In the genomic region with DNA sequence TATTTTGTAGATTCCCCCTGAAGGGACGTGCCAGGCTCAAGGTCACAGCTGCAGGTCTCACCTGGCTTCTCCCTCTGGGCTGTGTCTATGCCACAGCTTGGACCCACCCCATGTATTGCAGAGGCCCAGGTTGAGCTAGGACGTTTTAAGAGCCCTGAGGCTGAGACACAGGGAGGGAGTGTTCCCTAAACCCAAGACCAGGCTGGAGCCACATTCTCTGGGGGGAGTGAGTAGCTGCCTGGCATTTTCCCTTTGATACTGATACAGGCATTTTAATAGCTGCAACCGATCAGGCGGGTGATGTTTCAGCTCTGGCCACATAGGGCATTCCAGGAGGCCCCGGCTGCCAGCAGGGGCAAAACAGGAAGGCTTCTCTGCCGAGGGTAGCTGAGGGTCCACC, we compare ENCODE assay signal across 31 cellular contexts. TPM values are rescaled to one million over a fixed set of nuclear protein-coding genes. Genes with fewer than 3 reads are reported as not detected.
"Had no signal": no experiment of that assay in that cellular context is flagged by ENCODE, and none has a peak within 500 bp of the region (broad histone marks: within the 10 kb centered on the region; RNA-seq: fewer than 3 reads in every experiment).

No MANE protein-coding gene starts in this region.

- H3K9me3 Mint-ChIP-seq: activated naive CD4-positive, alpha-beta T cell treated with anti-CD3 and anti-CD28 coated beads, Interleukin-2, amount 10 ng/mL, durations not matched to agents 7 days and 5 days; central memory CD8-positive, alpha-beta T cell; effector memory CD8-positive, alpha-beta T cell had no signal

- H3K36me3 ChIP-seq: ascending aorta, brain microvascular endothelial cell, esophagus muscularis mucosa, gastrocnemius medialis had no signal

- H3K27ac Mint-ChIP-seq: activated CD4-positive, alpha-beta memory T cell treated with anti-CD3 and anti-CD28 coated beads for 36 hours; activated CD4-positive, alpha-beta T cell treated with anti-CD3 and anti-CD28 coated beads for 36 hours; activated CD4-positive, alpha-beta T cell treated with anti-CD3 and anti-CD28 coated beads, Interleukin-2, amount 10 ng/mL, durations not matched to agents 24 days and 14 days; activated CD8-positive, alpha-beta memory T cell treated with anti-CD3 and anti-CD28 coated beads, Interleukin-2, amount 10 ng/mL, durations not matched to agents 7 days and 5 days; activated CD8-positive, alpha-beta T cell treated with anti-CD3 and anti-CD28 coated beads, Interleukin-2, amount 10 ng/mL, durations not matched to agents 7 days and 5 days; activated naive CD4-positive, alpha-beta T cell treated with anti-CD3 and anti-CD28 coated beads, Interleukin-2, amount 10 ng/mL, durations not matched to agents 7 days and 5 days; activated naive CD4-positive, alpha-beta T cell treated with anti-CD3 and anti-CD28 coated beads, Interleukin-2, amount 50 U/mL, for 72 hours; activated naive CD8-positive, alpha-beta T cell treated with anti-CD3 and anti-CD28 coated beads, Interleukin-2, amount 10 ng/mL, durations not matched to agents 7 days and 5 days; activated T-helper 1 cell treated with anti-CD3 and anti-CD28 coated beads, Interleukin-12 subunit alpha, Interleukin-12 subunit beta, Interleukin-2, Interleukin-4 antibody, amounts not matched to agents 30 ng/mL and 10 ng/mL and 1 ng/mL, durations not matched to agents 14 hours and 24 hours and 36 hours; activated T-helper 2 cell treated with anti-CD3 and anti-CD28 coated beads, Interferon-gamma antibody, Interleukin-2, Interleukin-4, amounts not matched to agents 10 μg/mL and 5 μg/mL and 100 μg/mL, durations not matched to agents 14 hours and 24 hours and 36 hours; effector memory CD8-positive, alpha-beta T cell had no signal

- H3K9me3 ChIP-seq: ascending aorta, esophagus muscularis mucosa, gastrocnemius medialis had no signal

- H3K4me1 ChIP-seq: ascending aorta, esophagus muscularis mucosa, foreskin keratinocyte had no signal

- ATAC-seq: activated CD4-positive, alpha-beta T cell treated with anti-CD3 and anti-CD28 coated beads for 36 hours; activated CD8-positive, alpha-beta memory T cell treated with anti-CD3 and anti-CD28 coated beads, Interleukin-2, amount 10 ng/mL, durations not matched to agents 7 days and 5 days; activated CD8-positive, alpha-beta T cell treated with anti-CD3 and anti-CD28 coated beads, Interleukin-2, amount 10 ng/mL, durations not matched to agents 7 days and 5 days; activated naive CD4-positive, alpha-beta T cell treated with anti-CD3 and anti-CD28 coated beads, Interleukin-2, amount 50 U/mL, for 72 hours; effector memory CD8-positive, alpha-beta T cell; foreskin keratinocyte; gastrocnemius medialis had no signal

- H3K4me3 ChIP-seq: ascending aorta, esophagus muscularis mucosa, gastrocnemius medialis had no signal

- H3K4me3 Mint-ChIP-seq: activated CD4-positive, alpha-beta memory T cell treated with anti-CD3 and anti-CD28 coated beads for 36 hours; activated CD4-positive, alpha-beta T cell treated with anti-CD3 and anti-CD28 coated beads for 36 hours; activated CD4-positive, alpha-beta T cell treated with anti-CD3 and anti-CD28 coated beads, Interleukin-2, amount 10 ng/mL, durations not matched to agents 24 days and 14 days; activated CD8-positive, alpha-beta memory T cell treated with anti-CD3 and anti-CD28 coated beads, Interleukin-2, amount 10 ng/mL, durations not matched to agents 7 days and 5 days; activated CD8-positive, alpha-beta T cell treated with anti-CD3 and anti-CD28 coated beads, Interleukin-2, amount 10 ng/mL, durations not matched to agents 7 days and 5 days; activated naive CD4-positive, alpha-beta T cell treated with anti-CD3 and anti-CD28 coated beads, Interleukin-2, amount 10 ng/mL, durations not matched to agents 7 days and 5 days; activated naive CD8-positive, alpha-beta T cell treated with anti-CD3 and anti-CD28 coated beads, Interleukin-2, amount 10 ng/mL, durations not matched to agents 7 days and 5 days; activated T-helper 1 cell treated with anti-CD3 and anti-CD28 coated beads, Interleukin-12 subunit alpha, Interleukin-12 subunit beta, Interleukin-2, Interleukin-4 antibody, amounts not matched to agents 30 ng/mL and 10 ng/mL and 1 ng/mL, durations not matched to agents 14 hours and 24 hours and 36 hours; central memory CD8-positive, alpha-beta T cell; effector memory CD8-positive, alpha-beta T cell had no signal

- H3K27me3 Mint-ChIP-seq: activated CD4-positive, alpha-beta memory T cell treated with anti-CD3 and anti-CD28 coated beads for 36 hours; activated CD4-positive, alpha-beta T cell treated with anti-CD3 and anti-CD28 coated beads for 36 hours; activated naive CD8-positive, alpha-beta T cell treated with anti-CD3 and anti-CD28 coated beads, Interleukin-2, amount 10 ng/mL, durations not matched to agents 7 days and 5 days; central memory CD8-positive, alpha-beta T cell had no signal

- DNase-seq: activated CD4-positive, alpha-beta memory T cell treated with anti-CD3 and anti-CD28 coated beads for 36 hours; activated CD4-positive, alpha-beta T cell treated with anti-CD3 and anti-CD28 coated beads for 36 hours; activated CD4-positive, alpha-beta T cell treated with anti-CD3 and anti-CD28 coated beads, Interleukin-2, amount 10 ng/mL, durations not matched to agents 24 days and 14 days; activated CD4-positive, CD25-positive, alpha-beta regulatory T cell; activated CD4-positive, CD25-positive, alpha-beta regulatory T cell treated with anti-CD3 and anti-CD28 coated beads, Interleukin-2, amount 50 U/mL, for 72 hours; activated CD8-positive, alpha-beta memory T cell treated with anti-CD3 and anti-CD28 coated beads, Interleukin-2, amount 10 ng/mL, durations not matched to agents 7 days and 5 days; activated CD8-positive, alpha-beta memory T cell treated with anti-CD3 and anti-CD28 coated beads, Interleukin-2, amount 50 U/mL, for 4 hours; activated CD8-positive, alpha-beta T cell treated with anti-CD3 and anti-CD28 coated beads, Interleukin-2, amount 10 ng/mL, durations not matched to agents 7 days and 5 days; activated effector memory CD4-positive, alpha-beta T cell treated with anti-CD3 and anti-CD28 coated beads, Interleukin-2, amount 50 U/mL, for 16 hours; activated naive CD4-positive, alpha-beta T cell; activated naive CD4-positive, alpha-beta T cell treated with anti-CD3 and anti-CD28 coated beads, Interleukin-2, amount 10 ng/mL, durations not matched to agents 7 days and 5 days; activated naive CD8-positive, alpha-beta T cell treated with anti-CD3 and anti-CD28 coated beads, Interleukin-2, amount 10 ng/mL, durations not matched to agents 7 days and 5 days; activated T-cell treated with anti-CD3 and anti-CD28 coated beads, Interleukin-2, amount 50 U/mL, for 1 hour; activated T-cell treated with anti-CD3 and anti-CD28 coated beads, Interleukin-2, amount 50 U/mL, for 48 hours; brain microvascular endothelial cell; cortex of kidney; dermis blood vessel endothelial cell; effector CD4-positive, alpha-beta T cell; effector memory CD8-positive, alpha-beta T cell; erythroblast; foreskin keratinocyte; gastrocnemius medialis; T-helper 2 cell had no signal

- H3K36me3 Mint-ChIP-seq: activated CD4-positive, alpha-beta memory T cell treated with anti-CD3 and anti-CD28 coated beads for 36 hours; activated naive CD4-positive, alpha-beta T cell treated with anti-CD3 and anti-CD28 coated beads, Interleukin-2, amount 10 ng/mL, durations not matched to agents 7 days and 5 days had no signal

- H3K27ac ChIP-seq: ascending aorta, brain microvascular endothelial cell, esophagus muscularis mucosa, foreskin keratinocyte, gastrocnemius medialis had no signal

- H3K27me3 ChIP-seq: ascending aorta, brain microvascular endothelial cell, esophagus muscularis mucosa, foreskin keratinocyte, gastrocnemius medialis had no signal

RNA-seq across cellular contexts. Expression of a gene that starts 13.4 kb away (rescaled TPM):
- total RNA-seq: activated CD4-positive, alpha-beta memory T cell treated with anti-CD3 and anti-CD28 coated beads for 36 hours; activated CD4-positive, alpha-beta T cell treated with anti-CD3 and anti-CD28 coated beads for 36 hours; activated CD4-positive, alpha-beta T cell treated with anti-CD3 and anti-CD28 coated beads, Interleukin-2, amount 10 ng/mL, durations not matched to agents 24 days and 14 days; activated CD8-positive, alpha-beta memory T cell treated with anti-CD3 and anti-CD28 coated beads for 36 hours; activated CD8-positive, alpha-beta memory T cell treated with anti-CD3 and anti-CD28 coated beads, Interleukin-2, amount 10 ng/mL, durations not matched to agents 7 days and 5 days; activated CD8-positive, alpha-beta T cell treated with anti-CD3 and anti-CD28 coated beads, Interleukin-2, amount 10 ng/mL, durations not matched to agents 7 days and 5 days; activated naive CD4-positive, alpha-beta T cell treated with anti-CD3 and anti-CD28 coated beads, Interleukin-2, amount 50 U/mL, for 72 hours; activated naive CD8-positive, alpha-beta T cell treated with anti-CD3 and anti-CD28 coated beads, Interleukin-2, amount 10 ng/mL, durations not matched to agents 7 days and 5 days; activated T-helper 1 cell treated with anti-CD3 and anti-CD28 coated beads, Interleukin-12 subunit alpha, Interleukin-12 subunit beta, Interleukin-2, Interleukin-4 antibody, amounts not matched to agents 30 ng/mL and 10 ng/mL and 1 ng/mL, durations not matched to agents 14 hours and 24 hours and 36 hours; activated T-helper 2 cell treated with anti-CD3 and anti-CD28 coated beads, Interferon-gamma antibody, Interleukin-2, Interleukin-4, amounts not matched to agents 10 μg/mL and 5 μg/mL and 100 μg/mL, durations not matched to agents 14 hours and 24 hours and 36 hours; T-helper 1 cell treated with Interleukin-12 subunit alpha and Interleukin-12 subunit beta and Interleukin-4 antibody, amounts not matched to agents 30 ng/mL and 1 ng/mL, for 36 hours had no signal
